ENCODE assay signal across 1 cellular context in the genomic region with DNA sequence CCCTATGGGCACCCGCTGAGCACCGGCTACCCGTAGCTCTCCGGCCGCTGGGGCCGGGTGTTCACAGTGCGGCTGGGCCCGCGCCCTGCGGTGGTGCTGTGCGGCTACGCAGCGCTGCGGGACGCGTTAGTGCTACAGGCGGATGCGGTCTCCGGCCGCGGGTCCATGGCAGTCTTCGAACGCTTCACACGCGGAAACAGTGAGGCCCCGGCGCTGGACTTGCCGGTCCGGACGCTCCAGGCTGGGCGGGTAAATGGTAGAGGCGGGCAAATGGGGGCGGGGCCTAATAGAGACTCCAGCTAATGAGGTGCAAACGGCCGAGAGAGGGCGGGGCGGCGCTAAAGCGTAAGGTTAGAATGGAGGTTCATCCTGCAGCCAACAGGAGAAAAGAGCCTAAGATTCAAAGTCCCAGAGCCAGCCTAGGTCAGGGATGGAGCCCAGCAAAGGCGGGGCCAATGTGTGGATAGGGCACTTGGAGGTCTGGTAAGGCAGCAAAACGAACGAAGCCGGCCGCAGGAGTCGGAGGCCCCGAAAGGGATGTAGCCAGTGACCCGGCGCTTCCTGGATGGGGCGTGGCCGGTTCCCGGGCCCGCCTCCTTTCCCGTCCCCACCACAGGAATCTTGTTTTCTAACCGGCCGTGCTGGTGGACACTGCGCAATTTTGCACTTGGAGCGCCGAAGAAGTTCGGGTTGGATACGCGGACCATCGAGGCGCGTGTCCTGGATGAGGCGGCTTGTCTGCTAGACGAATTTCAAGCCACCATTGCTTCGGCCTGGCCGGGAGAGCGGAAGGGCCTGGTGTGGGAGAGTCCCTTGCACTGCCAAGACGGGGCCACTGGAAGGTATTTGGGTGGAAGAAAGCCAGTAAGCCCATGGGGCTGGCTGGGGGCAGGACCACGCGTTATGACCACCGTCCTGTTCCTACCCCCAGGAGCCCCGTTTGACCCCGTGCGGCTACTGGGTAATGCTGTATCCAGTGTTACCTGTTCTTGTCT.
TF ChIP-seq lines count a peak whose summit lies in the region.

No MANE protein-coding gene starts in this region.

TF ChIP-seq in H1, 55 proteins besides CTCF, POLR2A, EP300 and RAD21:
- TF ChIP-seq, protein P1, sequence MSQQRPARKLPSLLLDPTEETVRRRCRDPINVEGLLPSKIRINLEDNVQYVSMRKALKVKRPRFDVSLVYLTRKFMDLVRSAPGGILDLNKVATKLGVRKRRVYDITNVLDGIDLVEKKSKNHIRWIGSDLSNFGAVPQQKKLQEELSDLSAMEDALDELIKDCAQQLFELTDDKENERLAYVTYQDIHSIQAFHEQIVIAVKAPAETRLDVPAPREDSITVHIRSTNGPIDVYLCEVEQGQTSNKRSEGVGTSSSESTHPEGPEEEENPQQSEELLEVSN (IDR thresholded peaks at IDR 0.05), result peak; percentile 61; the same call in 1 of the 2 replicates
- TF ChIP-seq, protein P2, sequence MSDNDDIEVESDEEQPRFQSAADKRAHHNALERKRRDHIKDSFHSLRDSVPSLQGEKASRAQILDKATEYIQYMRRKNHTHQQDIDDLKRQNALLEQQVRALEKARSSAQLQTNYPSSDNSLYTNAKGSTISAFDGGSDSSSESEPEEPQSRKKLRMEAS (IDR thresholded peaks at IDR 0.05), result 0 out of 2 replicates have a peak, but pooled peaks have one; percentile 37
- peak; percentile 35 for TF ChIP-seq KDM4A (IDR thresholded peaks at IDR 0.05; ENCODE audit: low read depth, low read length, severe bottlenecking)
- TF ChIP-seq TAF1 (IDR thresholded peaks at IDR 0.05; ENCODE audit: low read depth, low read length), result 0 out of 2 replicates have a peak, but pooled peaks have one; percentile 33
- peak; percentile 56; the same call in 1 of the 2 replicates for TF ChIP-seq RBBP5 (IDR thresholded peaks at IDR 0.05; ENCODE audit: borderline replicate concordance, low read depth, low read length)
